Comparison of ENCODE assay signal across 9 cellular contexts in the genomic region with DNA sequence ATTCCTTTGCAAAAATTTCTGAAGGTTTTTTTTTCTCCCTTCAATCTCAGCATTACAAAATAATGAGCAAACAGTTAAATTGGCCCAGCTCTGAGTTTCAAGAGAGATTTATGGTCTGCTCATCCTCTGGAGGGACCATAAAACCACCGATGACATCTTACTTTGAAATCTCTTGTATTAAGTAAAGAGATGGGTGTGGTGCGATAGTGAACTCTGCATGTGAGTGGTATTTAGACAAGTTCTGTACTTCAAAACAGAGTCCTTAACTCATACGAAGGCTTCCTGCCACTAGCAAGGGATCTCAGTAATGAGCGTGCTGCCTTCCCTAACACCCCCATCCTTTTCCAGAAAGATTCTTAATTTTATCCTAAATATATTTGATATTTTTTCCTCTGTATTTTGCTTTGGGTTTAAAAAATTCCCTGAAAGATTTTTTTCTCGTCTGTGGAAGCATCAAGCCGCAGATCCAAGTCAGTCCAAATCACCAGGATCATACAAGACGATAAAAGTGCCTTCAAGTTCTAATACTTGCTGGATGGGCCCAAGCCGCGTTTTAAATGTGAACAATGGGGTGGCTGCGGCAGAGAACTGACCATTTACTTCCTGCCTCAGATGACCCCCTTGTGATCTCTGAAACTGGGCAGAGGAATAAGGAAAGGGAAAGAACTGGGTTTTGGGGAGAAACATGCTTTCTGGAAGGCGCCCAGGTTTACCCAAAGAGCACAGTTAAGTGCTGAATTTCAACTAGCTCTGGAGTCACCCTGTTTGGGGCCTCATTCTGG. TPM values are rescaled to one million over a fixed set of nuclear protein-coding genes. Genes with fewer than 3 reads are reported as not detected.
DNase-seq lines count a peak whose midpoint lies in the region; ATAC-seq and TF ChIP-seq lines count a peak whose summit lies in the region.
"Had no signal": no experiment of that assay in that cellular context is flagged by ENCODE, and none has a peak within 500 bp of the region (broad histone marks: within the 10 kb centered on the region; RNA-seq: fewer than 3 reads in every experiment).

No MANE protein-coding gene starts in this region.

- CTCF ChIA-PET in activated CD4-positive, alpha-beta T cell treated with anti-CD3 and anti-CD28 coated beads, Interleukin-2, amount 10 ng/mL, durations not matched to agents 7 days and 5 days (lab: Charles Lee): no interaction called here
- CTCF ChIA-PET in HEK293T (lab: Yijun Ruan, JAX): interaction anchor here (0.6 kb wide), 1 partner anchor 8 kb away, joined by 3 read pairs; no protein-coding TSS in a partner anchor

- no peak for TF ChIP-seq POLR2A in breast epithelium (IDR thresholded peaks at IDR 0.05)
- TF ChIP-seq POLR2A in testis (IDR thresholded peaks at IDR 0.05): no peak

- H3K4me1 Mint-ChIP-seq in activated CD4-positive, alpha-beta T cell treated with anti-CD3 and anti-CD28 coated beads, Interleukin-2, amount 10 ng/mL, durations not matched to agents 7 days and 5 days: peaks cover 26% of the 10 kb centered on the region

- POLR2A ChIA-PET in activated CD4-positive, alpha-beta T cell treated with anti-CD3 and anti-CD28 coated beads, Interleukin-2, amount 10 ng/mL, durations not matched to agents 7 days and 5 days (lab: Charles Lee): interaction anchor here (0.6 kb wide), 1 partner anchor 53 kb away, joined by 10 read pairs; no protein-coding TSS in a partner anchor
- POLR2A ChIA-PET in HEK293T (lab: Yijun Ruan, JAX): no interaction called here

- H3K27me3 ChIP-seq in breast epithelium (no peaks in the 10 kb centered on the region), lung (ENCODE audit: control insufficient read depth, insufficient read depth) (no peaks in the 10 kb centered on the region), testis (no peaks in the 10 kb centered on the region)

- H3K36me3 ChIP-seq in breast epithelium: no peaks in the 10 kb centered on the region
- no peaks in the 10 kb centered on the region for H3K36me3 ChIP-seq in lung (ENCODE audit: control insufficient read depth in 2 of 2, insufficient read depth in 2 of 2, low read length in 2 of 2)
- H3K36me3 ChIP-seq in testis (ENCODE audit: low read depth, missing control alignments): no peaks in the 10 kb centered on the region

- peaks cover 74% of the 10 kb centered on the region for H3K27me3 Mint-ChIP-seq in activated CD4-positive, alpha-beta T cell treated with anti-CD3 and anti-CD28 coated beads, Interleukin-2, amount 10 ng/mL, durations not matched to agents 7 days and 5 days

- no peaks in the 10 kb centered on the region for H3K9me3 Mint-ChIP-seq in activated CD4-positive, alpha-beta T cell treated with anti-CD3 and anti-CD28 coated beads, Interleukin-2, amount 10 ng/mL, durations not matched to agents 7 days and 5 days

- H3K4me1 ChIP-seq in breast epithelium (no peaks in the 10 kb centered on the region), lung (ENCODE audit: control insufficient read depth in 2 of 2, insufficient read depth in 2 of 2, low read length in 2 of 2) (peaks cover 3 to 6% of the 10 kb centered on the region in 2 donors), testis (peaks cover 48% of the 10 kb centered on the region)

- H3K27ac Mint-ChIP-seq in activated CD4-positive, alpha-beta T cell treated with anti-CD3 and anti-CD28 coated beads, Interleukin-2, amount 10 ng/mL, durations not matched to agents 7 days and 5 days: no peak overlapping the region

- TF ChIP-seq CTCF in breast epithelium (IDR thresholded peaks at IDR 0.05) (no peak), lung (IDR thresholded peaks at IDR 0.05; ENCODE audit: control extremely low read depth, extremely low read depth) (no peak), testis (IDR thresholded peaks at IDR 0.05) (no peak)

- H3K36me3 Mint-ChIP-seq in activated CD4-positive, alpha-beta T cell treated with anti-CD3 and anti-CD28 coated beads, Interleukin-2, amount 10 ng/mL, durations not matched to agents 7 days and 5 days (ENCODE audit: low read depth): no peaks in the 10 kb centered on the region

- peak overlapping the region; percentile 52 for H3K4me3 Mint-ChIP-seq in activated CD4-positive, alpha-beta T cell treated with anti-CD3 and anti-CD28 coated beads, Interleukin-2, amount 10 ng/mL, durations not matched to agents 7 days and 5 days

- intact Hi-C loops in breast epithelium (cut with DNase I; ENCODE audit: low total_unique reads) (no loop called here), testis (cut with DNase I; ENCODE audit: low total_unique reads) (loop anchor here (10.0 kb wide), 1 partner anchor 64 kb away; no protein-coding TSS in a partner anchor)

- no peak for DNase-seq in activated CD4-positive, alpha-beta T cell treated with anti-CD3 and anti-CD28 coated beads, Interleukin-2, amount 10 ng/mL, durations not matched to agents 7 days and 5 days
- DNase-seq in activated CD4-positive, alpha-beta T cell treated with anti-CD3 and anti-CD28 coated beads for 4 hours: no peak
- DNase-seq in breast epithelium (ENCODE audit: low spot score in 2 of 2) (no peak), lung (ENCODE audit: low spot score) (no peak), testis (peak; percentile 51), UCSD-AML1 (lab: John Stamatoyannopoulos, UW; ENCODE audit: unreplicated experiment) (no peak), GM19240 (ENCODE audit: insufficient read length, low spot score) (no peak), HEK293T (ENCODE audit: extremely low spot score) (no peak)
- DNase-seq: IMR-90 had no signal

- 49 to 58% methylated on average over 11 of the region's 11 CpGs for WGBS in lung, 2 donors
- 16 to 20% methylated on average over 11 of the region's 11 CpGs for WGBS in testis, 2 donors

- H3K9me3 ChIP-seq in breast epithelium (no peaks in the 10 kb centered on the region), lung (ENCODE audit: control insufficient read depth in 2 of 2, insufficient read depth in 1 of 2, low read length in 1 of 2) (no peaks in the 10 kb centered on the region), testis (no peaks in the 10 kb centered on the region)

- H3K27ac ChIP-seq in breast epithelium (peak overlapping the region; percentile 73 to 88), lung (ENCODE audit: low read depth in 1 of 2, low read length in 1 of 2) (peak overlapping the region; percentile 30 to 95), testis (peak overlapping the region; percentile 84 to 96)

- no peak for ATAC-seq in lung (ENCODE audit: insufficient read depth, low FRiP score)

- H3K4me3 ChIP-seq in breast epithelium (peak overlapping the region; percentile 63 to 86 (median 81)), lung (peak overlapping the region; percentile 56), testis (peak overlapping the region; percentile 82 to 93)

TF ChIP-seq in HEK293T, 16 proteins besides CTCF, POLR2A, EP300 and RAD21:
- no peak for TF ChIP-seq FOXA1 (IDR thresholded peaks at IDR 0.05)
- TF ChIP-seq SUZ12 (IDR thresholded peaks at IDR 0.05): no peak
- no peak for TF ChIP-seq HDGF (IDR thresholded peaks at IDR 0.05; ENCODE audit: borderline replicate concordance)
- no peak for TF ChIP-seq LEF1 (IDR thresholded peaks at IDR 0.05; ENCODE audit: borderline replicate concordance)
- no peak for TF ChIP-seq L3MBTL2 (conservative IDR thresholded peaks at IDR 0.05)
- no peak for TF ChIP-seq ARNT (IDR thresholded peaks at IDR 0.05)
- TF ChIP-seq ELF4 (IDR thresholded peaks at IDR 0.05): no peak
- TF ChIP-seq BHLHE40 (IDR thresholded peaks at IDR 0.05; ENCODE audit: borderline replicate concordance): no peak
- no peak for TF ChIP-seq TARDBP (IDR thresholded peaks at IDR 0.05)

RNA-seq across cellular contexts. Expression of gene FAM20A, which starts 1.9 kb away (rescaled TPM):
- not detected for total RNA-seq in activated CD4-positive, alpha-beta T cell treated with anti-CD3 and anti-CD28 coated beads, Interleukin-2, amount 10 ng/mL, durations not matched to agents 7 days and 5 days
- total RNA-seq in breast epithelium (10 to 100 TPM in 2 of 3 donors, 1 to 10 TPM in 1; 6.2 to 28.8 (median 11.3) TPM), lung (10 to 100 TPM; 69.7 to 86.1 TPM), testis (10 to 100 TPM; 93.4 to 96.0 TPM)
- polyA plus RNA-seq in lung (100 to 1,000 TPM in 1 of 2 donors, 10 to 100 TPM in 1; 72.0 to 101 TPM), testis (ENCODE audit: insufficient read depth, low read depth, low replicate concordance) (70.5 TPM)
- total RNA-seq: IMR-90 had no signal
- polyA plus RNA-seq: IMR-90 had no signal

Comparison
In these comparisons a context has a peak if more than half of its experiments do, and no peak if none do; other contexts are left out.
1. RNA of gene FAM20A, which starts 1.9 kb away (total RNA-seq): 93.4 to 96.0 TPM in testis, 69.7 to 86.1 TPM in lung and 6.2 to 28.8 TPM in breast epithelium; not detected in activated CD4-positive, alpha-beta T cell treated with anti-CD3 and anti-CD28 coated beads, Interleukin-2, amount 10 ng/mL, durations not matched to agents 7 days and 5 days; every median in the first group is over 4 times any median in the second.
2. Peak in every context shown above with its lines, with median percentiles within 50 percentile points of each other: H3K27ac ChIP-seq and H3K4me3 ChIP-seq.